Comparison of ENCODE assay signal across 18 cellular contexts in the genomic region with DNA sequence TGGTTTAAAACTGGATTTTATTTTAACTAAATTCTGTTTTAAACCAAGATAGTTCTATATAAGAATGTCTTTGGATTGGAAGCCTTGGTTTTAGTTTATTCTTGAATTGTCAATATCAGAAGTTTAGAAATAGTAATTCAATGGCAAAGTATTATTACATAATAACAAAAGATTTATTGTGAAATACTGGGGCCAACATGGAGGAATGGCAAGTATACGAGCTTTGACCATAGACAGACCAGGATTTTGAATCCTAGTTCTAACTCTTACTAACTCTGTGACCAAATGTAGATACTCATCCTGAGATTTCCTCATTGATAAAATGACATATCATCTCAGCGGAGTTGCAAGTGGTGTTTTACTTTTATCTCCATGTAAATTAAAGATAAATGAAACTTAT.
DNase-seq lines count a peak whose midpoint lies in the region; ATAC-seq, FAIRE-seq and TF ChIP-seq lines count a peak whose summit lies in the region.
"Had no signal": no experiment of that assay in that cellular context is flagged by ENCODE, and none has a peak within 500 bp of the region (broad histone marks: within the 10 kb centered on the region; RNA-seq: fewer than 3 reads in every experiment).

No MANE protein-coding gene starts in this region.

- TF ChIP-seq EP300 in K562 (IDR thresholded peaks at IDR 0.05; ENCODE audit: low read length), result no peak

- no peak overlapping the region for H3K27ac ChIP-seq in GM23338 (ENCODE audit: low read depth)
- H3K27ac ChIP-seq in IMR-90 (ENCODE audit: insufficient read depth, low read length), result no peak overlapping the region
- no peak overlapping the region for H3K27ac ChIP-seq in K562 (ENCODE audit: extremely low read depth, low read depth, low read length)
- H3K27ac ChIP-seq in smooth muscle cell (ENCODE audit: low read depth), result peak overlapping the region; percentile 1
- H3K27ac ChIP-seq: HL-60, KMS-11 had no signal

- POLR2A ChIA-PET in IMR-90 (lab: Charles Lee; ENCODE audit: unreplicated experiment), result no interaction called here
- POLR2A ChIA-PET in K562 (lab: Yijun Ruan, JAX), result interaction anchor here (2.1 kb wide), 1 partner anchor 10 kb away, joined by 4 read pairs; no protein-coding TSS in a partner anchor

- H4K8ac ChIP-seq in IMR-90 (ENCODE audit: low read depth in 2 of 2, low read length in 2 of 2), result no peak overlapping the region

- no peaks in the 10 kb centered on the region for H3K36me3 ChIP-seq in GM23338 (ENCODE audit: insufficient read depth)
- no peaks in the 10 kb centered on the region for H3K36me3 ChIP-seq in IMR-90 (ENCODE audit: control insufficient read depth, insufficient read depth, low read length)
- H3K36me3 ChIP-seq in K562 (ENCODE audit: control insufficient read depth, insufficient read depth, low read length), result no peaks in the 10 kb centered on the region
- no peaks in the 10 kb centered on the region for H3K36me3 ChIP-seq in smooth muscle cell (ENCODE audit: low read depth)

- no peak overlapping the region for H4K91ac ChIP-seq in IMR-90 (ENCODE audit: insufficient read depth, low read depth, low read length)

- H3K9me1 ChIP-seq in IMR-90 (ENCODE audit: insufficient read depth, low read length), result no peaks in the 10 kb centered on the region
- H3K9me1 ChIP-seq in K562 (ENCODE audit: control insufficient read depth, insufficient read depth, low read length), result no peaks in the 10 kb centered on the region

- H3K9ac ChIP-seq in IMR-90 (ENCODE audit: low read depth, low read length) (no peak overlapping the region), K562 (ENCODE audit: insufficient read depth in 1 of 2, low read depth in 2 of 2, low read length in 2 of 2) (no peak overlapping the region), smooth muscle cell (ENCODE audit: low read depth) (no peak overlapping the region)
- H3K9ac ChIP-seq: KMS-11 had no signal

- TF ChIP-seq POLR2A in IMR-90 (IDR thresholded peaks at IDR 0.05; ENCODE audit: low read depth, low read length), result no peak
- no peak for TF ChIP-seq POLR2A in K562 (conservative IDR thresholded peaks at IDR 0.05)

- no peaks in the 10 kb centered on the region for H3K27me3 ChIP-seq in GM23338 (ENCODE audit: insufficient read depth)
- no peaks in the 10 kb centered on the region for H3K27me3 ChIP-seq in IMR-90 (ENCODE audit: control insufficient read depth, insufficient read depth, low read length)
- H3K27me3 ChIP-seq in K562 (ENCODE audit: control insufficient read depth in 2 of 2, insufficient read depth in 2 of 2, low read length in 2 of 2), result no peaks in the 10 kb centered on the region
- H3K27me3 ChIP-seq in smooth muscle cell (ENCODE audit: low read depth), result no peaks in the 10 kb centered on the region
- H3K27me3 ChIP-seq: BE2C had no signal

- DNase-seq in GM23338 (ENCODE audit: low spot score) (no peak), IMR-90 (no peak), K562 (ENCODE audit: extremely low read depth in 1 of 4, low spot score in 3 of 4) (no peak), smooth muscle cell (lab: John Stamatoyannopoulos, UW; ENCODE audit: unreplicated experiment) (no peak), NCI-H128 (lab: John Stamatoyannopoulos, UW; ENCODE audit: unreplicated experiment) (no peak), type B pancreatic cell (ENCODE audit: extremely low spot score, unreplicated experiment) (no peak)
- DNase-seq: ACHN; BE2C; Caco-2; CD4-positive, CD25-positive, alpha-beta regulatory T cell; DMS153; DMS79 treated with DMSO at 0.1 percent for 48 hours; GOT3; HFFc6 had no signal

- H3K79me1 ChIP-seq in IMR-90 (ENCODE audit: low read depth in 1 of 2, low read length in 2 of 2), result peaks cover 3 to 26% of the 10 kb centered on the region in 2 experiments; a peak in 3 of 4 replicates

- no peak overlapping the region for H3K4me3 ChIP-seq in GM23338
- H3K4me3 ChIP-seq in IMR-90 (ENCODE audit: insufficient read depth, low read depth, low read length), result no peak overlapping the region
- no peak overlapping the region for H3K4me3 ChIP-seq in K562
- H3K4me3 ChIP-seq in smooth muscle cell, result no peak overlapping the region

- ATAC-seq in GM23338, result no peak
- ATAC-seq in IMR-90 (ENCODE audit: low read depth), result no peak
- no peak for ATAC-seq in K562
- ATAC-seq in GM18870 (IDR thresholded peaks at IDR 0.05; ENCODE audit: unreplicated experiment), result no peak

- H2AFZ ChIP-seq in GM23338, result no peak overlapping the region
- H2AFZ ChIP-seq in IMR-90 (replicated peaks; ENCODE audit: low read length, poor library complexity), result no peak overlapping the region
- no peak overlapping the region for H2AFZ ChIP-seq in K562 (ENCODE audit: low read depth, low read length)
- no peak overlapping the region for H2AFZ ChIP-seq in smooth muscle cell (ENCODE audit: low read depth)

- H4K5ac ChIP-seq in IMR-90 (ENCODE audit: low read depth, low read length), result no peak overlapping the region

- in situ Hi-C loops in IMR-90 (cut with MboI; ENCODE audit: low sequenced_read_pairs), result loop anchor here (5.0 kb wide), 1 partner anchor 175 kb away; no protein-coding TSS in a partner anchor
- in situ Hi-C loops in K562 (cut with MboI), result loop anchor here (5.0 kb wide), 1 partner anchor 180 kb away; a partner anchor contains a TSS

- H3K9me2 ChIP-seq in GM23338 (ENCODE audit: insufficient read depth), result no peaks in the 10 kb centered on the region

- H3K79me2 ChIP-seq in GM23338 (replicated peaks; ENCODE audit: insufficient read depth) (peaks cover 56% of the 10 kb centered on the region), K562 (ENCODE audit: control insufficient read depth, insufficient read depth, low read length) (no peaks in the 10 kb centered on the region), smooth muscle cell (ENCODE audit: low read depth) (peaks cover 77% of the 10 kb centered on the region)

- FAIRE-seq in K562 (lab: Jason Lieb, UNC), result no peak
- FAIRE-seq: A204.1 had no signal

- no peak for TF ChIP-seq CTCF in GM23338 (conservative IDR thresholded peaks at IDR 0.05; ENCODE audit: low read depth in 2 of 2)
- no peak for TF ChIP-seq CTCF in IMR-90 (conservative IDR thresholded peaks at IDR 0.05; ENCODE audit: low read depth, low read length)
- no peak for TF ChIP-seq CTCF in K562 (IDR thresholded peaks at IDR 0.05 in 2 of 3, conservative IDR thresholded peaks at IDR 0.05 in 1 of 3; ENCODE audit: insufficient read depth in 2 of 3, low read depth in 1 of 3, low read length in 3 of 3)
- TF ChIP-seq CTCF in smooth muscle cell (IDR thresholded peaks at IDR 0.05; ENCODE audit: borderline replicate concordance, insufficient read depth, poor library complexity, severe bottlenecking), result no peak
- TF ChIP-seq CTCF in type B pancreatic cell (conservative IDR thresholded peaks at IDR 0.05), result no peak

- H3K4me1 Mint-ChIP-seq in GM23338 (peaks cover 44% of the 10 kb centered on the region), type B pancreatic cell (ENCODE audit: unreplicated experiment) (peaks cover 8% of the 10 kb centered on the region)

- no peak overlapping the region for H3K4me3 Mint-ChIP-seq in GM23338
- H3K4me3 Mint-ChIP-seq in type B pancreatic cell, result no peak overlapping the region
- H3K4me3 Mint-ChIP-seq: CD4-positive, CD25-positive, alpha-beta regulatory T cell; HFFc6 had no signal

- H3F3A ChIP-seq in GM23338 (replicated peaks; ENCODE audit: low read depth), result no peaks in the 10 kb centered on the region
- no peaks in the 10 kb centered on the region for H3F3A ChIP-seq in smooth muscle cell (ENCODE audit: low read depth)

- H3K9me3 ChIP-seq in IMR-90 (ENCODE audit: control insufficient read depth, insufficient read depth, low read length), result no peaks in the 10 kb centered on the region
- H3K9me3 ChIP-seq in K562 (replicated peaks; ENCODE audit: control insufficient read depth, insufficient read depth, low read depth, low read length), result no peaks in the 10 kb centered on the region
- no peaks in the 10 kb centered on the region for H3K9me3 ChIP-seq in smooth muscle cell (replicated peaks; ENCODE audit: low read depth)
- H3K9me3 ChIP-seq: BE2C, Caco-2 had no signal

- no peak overlapping the region for H3K18ac ChIP-seq in IMR-90 (ENCODE audit: low read depth, low read length)

- H4K20me1 ChIP-seq in GM23338 (replicated peaks; ENCODE audit: insufficient read depth) (no peaks in the 10 kb centered on the region), IMR-90 (ENCODE audit: insufficient read depth, low read length) (peaks cover 12% of the 10 kb centered on the region), K562 (replicated peaks; ENCODE audit: control insufficient read depth, insufficient read depth, low read length) (no peaks in the 10 kb centered on the region), smooth muscle cell (ENCODE audit: low read depth) (peaks cover 83% of the 10 kb centered on the region)

- TF ChIP-seq RAD21 in IMR-90 (IDR thresholded peaks at IDR 0.05; ENCODE audit: low read length) (no peak), K562 (CRISPR knock-in tag; conservative IDR thresholded peaks at IDR 0.05 in 1 of 2, IDR thresholded peaks at IDR 0.05 in 1 of 2) (no peak)

- H3K4me2 ChIP-seq in GM23338, result peak overlapping the region; percentile 28; the same call in 1 of the 2 replicates
- H3K4me2 ChIP-seq in IMR-90 (ENCODE audit: low read depth, low read length), result no peak overlapping the region
- no peak overlapping the region for H3K4me2 ChIP-seq in K562 (ENCODE audit: insufficient read depth, low read length)
- no peak overlapping the region for H3K4me2 ChIP-seq in smooth muscle cell
- H3K4me2 ChIP-seq: KMS-11 had no signal

- H2BK120ac ChIP-seq in IMR-90 (ENCODE audit: low read depth, low read length), result no peak overlapping the region

- H2BK20ac ChIP-seq in IMR-90 (ENCODE audit: low read depth, low read length), result no peak overlapping the region

- H3K9me3 Mint-ChIP-seq in GM23338 (no peaks in the 10 kb centered on the region), type B pancreatic cell (no peaks in the 10 kb centered on the region)
- H3K9me3 Mint-ChIP-seq: HFFc6 had no signal

- peaks cover 18% of the 10 kb centered on the region for H3K4me1 ChIP-seq in GM23338 (ENCODE audit: insufficient read depth)
- no peaks in the 10 kb centered on the region for H3K4me1 ChIP-seq in IMR-90 (ENCODE audit: control insufficient read depth, insufficient read depth, low read length)
- no peaks in the 10 kb centered on the region for H3K4me1 ChIP-seq in K562 (replicated peaks in 1 of 2; ENCODE audit: control insufficient read depth in 2 of 2, insufficient read depth in 2 of 2, low read length in 2 of 2)
- H3K4me1 ChIP-seq in smooth muscle cell (ENCODE audit: low read depth), result peaks cover 6% of the 10 kb centered on the region
- H3K4me1 ChIP-seq: BE2C had no signal

- H3K36me3 Mint-ChIP-seq in GM23338 (ENCODE audit: low read depth) (no peaks in the 10 kb centered on the region), type B pancreatic cell (peaks cover 4% of the 10 kb centered on the region)
- H3K36me3 Mint-ChIP-seq: CD4-positive, CD25-positive, alpha-beta regulatory T cell had no signal

- H3K23ac ChIP-seq in IMR-90 (ENCODE audit: low read depth, low read length), result no peak overlapping the region

- no peak overlapping the region for H2BK15ac ChIP-seq in IMR-90 (ENCODE audit: low read depth, low read length)

- dilution Hi-C loops in IMR-90 (cut with HindIII; ENCODE audit: low sequenced_read_pairs, unreplicated experiment), result no loop called here

- H2BK5ac ChIP-seq in IMR-90 (ENCODE audit: low read depth, low read length, poor library complexity, severe bottlenecking), result no peak overlapping the region

- no peak overlapping the region for H3K56ac ChIP-seq in IMR-90 (ENCODE audit: extremely low read depth, insufficient read depth, low read length)

- H2AK5ac ChIP-seq in IMR-90 (ENCODE audit: low read depth, low read length), result no peak overlapping the region

- no peak overlapping the region for H2AK9ac ChIP-seq in IMR-90 (replicated peaks; ENCODE audit: low read depth, low read length, poor library complexity)

- H3K4ac ChIP-seq in IMR-90 (ENCODE audit: low read depth, low read length), result no peak overlapping the region

- intact Hi-C loops in IMR-90 (cut with micrococcal nuclease), result loop anchor here (2.0 to 5.0 kb wide), 3 partner anchors 40 to 130 kb away; no protein-coding TSS in a partner anchor
- intact Hi-C loops in K562 (cut with micrococcal nuclease), result no loop called here

- no peak overlapping the region for H3K14ac ChIP-seq in IMR-90 (replicated peaks; ENCODE audit: low read depth, low read length)

- H3K27me3 Mint-ChIP-seq in GM23338 (ENCODE audit: insufficient read depth, low read depth, poor library complexity) (peaks cover 2% of the 10 kb centered on the region), type B pancreatic cell (no peaks in the 10 kb centered on the region)

- CTCF ChIA-PET in IMR-90 (lab: Yijun Ruan, JAX) (interaction anchor here (0.6 to 1.8 kb wide), 3 partner anchors 10 to 180 kb away, joined by 3 to 5 read pairs (median 4); no protein-coding TSS in a partner anchor), K562 (lab: Yijun Ruan, JAX; ENCODE audit: low intra/inter-chr PET ratio) (interaction anchor here (0.6 to 4.8 kb wide), 4 partner anchors 76 to 247 kb away, joined by 3 to 110 read pairs (median 16); a partner anchor contains a TSS)

- H3K27ac Mint-ChIP-seq in GM23338 (peak overlapping the region; percentile 9; the same call in 1 of the 2 replicates), type B pancreatic cell (no peak overlapping the region)
- H3K27ac Mint-ChIP-seq: HFFc6 had no signal

- no CpG with 5 or more reads among the region's 2 CpGs for WGBS in IMR-90 (ENCODE audit: extremely low coverage in 2 of 2, insufficient read length in 1 of 2), 2 experiments
- 34% methylated on average over 2 of the region's 2 CpGs for WGBS in K562 (ENCODE audit: insufficient coverage, low coverage, missing lambda C conversion rate)
- 80% methylated on average over 2 of the region's 2 CpGs for WGBS in smooth muscle cell (ENCODE audit: low lambda C conversion rate)

- BruUV-seq in IMR-90 (replicated peaks; lab: Mats Ljungman, UMichigan) (no TSS peak), K562 (replicated peaks; lab: Mats Ljungman, UMichigan) (no TSS peak)
